ENCODE assay signal across 1 cellular context in the genomic region with DNA sequence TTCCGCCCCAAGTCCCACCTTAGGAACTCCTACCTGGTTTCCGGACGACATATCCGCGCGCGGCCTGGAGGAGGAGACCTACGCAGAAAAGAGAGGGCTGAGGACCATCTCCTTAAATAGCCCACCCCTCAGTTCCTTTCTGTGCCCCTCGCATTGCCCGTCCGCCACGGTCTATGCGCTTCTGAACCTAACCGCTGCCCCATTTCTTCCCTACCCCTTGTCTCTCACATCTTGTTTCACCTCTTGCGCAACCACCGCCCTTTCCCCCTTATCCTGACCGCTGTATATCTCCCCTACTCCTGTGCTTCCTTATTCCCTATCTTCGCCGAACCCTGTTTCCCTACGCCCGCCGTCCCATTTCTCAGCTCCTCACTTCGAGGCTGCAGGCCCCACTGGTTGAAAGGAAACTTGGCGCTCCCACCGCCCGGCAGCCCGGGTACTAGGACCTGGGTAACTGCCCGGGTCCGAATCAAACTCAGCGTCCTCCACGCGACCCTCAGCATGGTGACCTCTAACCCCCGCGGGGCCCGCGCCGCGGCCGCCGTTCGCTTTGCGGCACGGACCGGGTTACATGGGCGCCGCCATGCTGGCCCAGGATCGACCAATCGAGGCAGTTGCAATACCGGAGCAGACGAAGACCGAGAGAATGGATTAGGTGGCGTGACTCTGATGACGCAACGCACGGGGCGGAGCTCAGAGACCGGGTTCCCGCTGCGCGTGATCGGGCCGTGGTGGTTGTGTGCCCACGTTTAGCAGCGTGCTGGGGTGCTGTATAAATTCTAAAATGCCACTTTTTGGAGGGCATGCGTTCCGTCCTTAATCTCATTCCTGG.
A peak's percentile ranks its signal among the peaks of the same experiment; 100 is the strongest.
TF ChIP-seq lines count a peak whose summit lies in the region.

TSS of gene MRPS15 (minus strand) at position 612 of the 832 bp plus-strand sequence. CDS start at position 503, 109 bp downstream.

TF ChIP-seq in HepG2, 621 proteins besides CTCF, POLR2A, EP300 and RAD21 (continued from another document and continues in another):
- TF ChIP-seq BRF2 (CRISPR knock-in tag; IDR thresholded peaks at IDR 0.05) (peak; percentile 63; the same call in 1 of the 2 replicates), ZFP37 (CRISPR knock-in tag; IDR thresholded peaks at IDR 0.05; ENCODE audit: borderline replicate concordance) (no peak), U2AF2 (IDR thresholded peaks at IDR 0.05; ENCODE audit: low read depth, low read length) (0 out of 2 replicates have a peak, but pooled peaks have one; percentile 71), NR2F6 (IDR thresholded peaks at IDR 0.05) (peak; percentile 63; the same call in 1 of the 2 replicates), NR2F6 (CRISPR knock-in tag; IDR thresholded peaks at IDR 0.05) (peak; percentile 84), ZNF639 (CRISPR knock-in tag; conservative IDR thresholded peaks at IDR 0.05) (peak; percentile 100), DZIP1 (CRISPR knock-in tag; IDR thresholded peaks at IDR 0.05) (no peak), GZF1 (CRISPR knock-in tag; IDR thresholded peaks at IDR 0.05) (no peak), REL (CRISPR knock-in tag; conservative IDR thresholded peaks at IDR 0.05) (peak; percentile 89; the same call in 1 of the 2 replicates), KDM2A (CRISPR knock-in tag; IDR thresholded peaks at IDR 0.05; ENCODE audit: borderline replicate concordance, low read depth) (peak; percentile 99), HCFC1 (IDR thresholded peaks at IDR 0.05; ENCODE audit: low read depth, low read length) (peak; percentile 87), ZNF34 (CRISPR knock-in tag; IDR thresholded peaks at IDR 0.05; ENCODE audit: borderline replicate concordance) (no peak), ZSCAN25 (CRISPR knock-in tag; IDR thresholded peaks at IDR 0.05) (peak; percentile 90), ZNF383 (CRISPR knock-in tag; IDR thresholded peaks at IDR 0.05; ENCODE audit: borderline replicate concordance) (no peak), IRX3 (CRISPR knock-in tag; IDR thresholded peaks at IDR 0.05; ENCODE audit: borderline replicate concordance, low read depth) (peak; percentile 86; the same call in 1 of the 2 replicates), ZNF281 (CRISPR knock-in tag; IDR thresholded peaks at IDR 0.05; ENCODE audit: borderline replicate concordance) (peak; percentile 55), SIN3B (IDR thresholded peaks at IDR 0.05; ENCODE audit: low read length) (peak; percentile 98), PHF5A (CRISPR knock-in tag; IDR thresholded peaks at IDR 0.05; ENCODE audit: low read depth, unreplicated experiment) (peak; percentile 97), MIER2 (CRISPR knock-in tag; IDR thresholded peaks at IDR 0.05) (peak; percentile 84; the same call in 1 of the 2 replicates), ZNF850 (CRISPR knock-in tag; conservative IDR thresholded peaks at IDR 0.05) (no peak), BATF2 (CRISPR knock-in tag; IDR thresholded peaks at IDR 0.05) (peak; percentile 72), ZNF75D (CRISPR knock-in tag; IDR thresholded peaks at IDR 0.05; ENCODE audit: borderline replicate concordance) (no peak), POGZ (CRISPR knock-in tag; IDR thresholded peaks at IDR 0.05) (no peak), ZNF460 (CRISPR knock-in tag; IDR thresholded peaks at IDR 0.05; ENCODE audit: borderline replicate concordance) (no peak; the same call in 1 of the 2 replicates)
- TF ChIP-seq, protein P1, sequence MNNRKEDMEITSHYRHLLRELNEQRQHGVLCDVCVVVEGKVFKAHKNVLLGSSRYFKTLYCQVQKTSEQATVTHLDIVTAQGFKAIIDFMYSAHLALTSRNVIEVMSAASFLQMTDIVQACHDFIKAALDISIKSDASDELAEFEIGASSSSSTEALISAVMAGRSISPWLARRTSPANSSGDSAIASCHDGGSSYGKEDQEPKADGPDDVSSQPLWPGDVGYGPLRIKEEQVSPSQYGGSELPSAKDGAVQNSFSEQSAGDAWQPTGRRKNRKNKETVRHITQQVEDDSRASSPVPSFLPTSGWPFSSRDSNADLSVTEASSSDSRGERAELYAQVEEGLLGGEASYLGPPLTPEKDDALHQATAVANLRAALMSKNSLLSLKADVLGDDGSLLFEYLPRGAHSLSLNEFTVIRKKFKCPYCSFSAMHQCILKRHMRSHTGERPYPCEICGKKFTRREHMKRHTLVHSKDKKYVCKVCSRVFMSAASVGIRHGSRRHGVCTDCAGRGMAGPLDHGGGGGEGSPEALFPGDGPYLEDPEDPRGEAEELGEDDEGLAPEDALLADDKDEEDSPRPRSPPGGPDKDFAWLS (CRISPR knock-in tag; IDR thresholded peaks at IDR 0.05; ENCODE audit: borderline replicate concordance) = no peak
- TF ChIP-seq, protein P2, sequence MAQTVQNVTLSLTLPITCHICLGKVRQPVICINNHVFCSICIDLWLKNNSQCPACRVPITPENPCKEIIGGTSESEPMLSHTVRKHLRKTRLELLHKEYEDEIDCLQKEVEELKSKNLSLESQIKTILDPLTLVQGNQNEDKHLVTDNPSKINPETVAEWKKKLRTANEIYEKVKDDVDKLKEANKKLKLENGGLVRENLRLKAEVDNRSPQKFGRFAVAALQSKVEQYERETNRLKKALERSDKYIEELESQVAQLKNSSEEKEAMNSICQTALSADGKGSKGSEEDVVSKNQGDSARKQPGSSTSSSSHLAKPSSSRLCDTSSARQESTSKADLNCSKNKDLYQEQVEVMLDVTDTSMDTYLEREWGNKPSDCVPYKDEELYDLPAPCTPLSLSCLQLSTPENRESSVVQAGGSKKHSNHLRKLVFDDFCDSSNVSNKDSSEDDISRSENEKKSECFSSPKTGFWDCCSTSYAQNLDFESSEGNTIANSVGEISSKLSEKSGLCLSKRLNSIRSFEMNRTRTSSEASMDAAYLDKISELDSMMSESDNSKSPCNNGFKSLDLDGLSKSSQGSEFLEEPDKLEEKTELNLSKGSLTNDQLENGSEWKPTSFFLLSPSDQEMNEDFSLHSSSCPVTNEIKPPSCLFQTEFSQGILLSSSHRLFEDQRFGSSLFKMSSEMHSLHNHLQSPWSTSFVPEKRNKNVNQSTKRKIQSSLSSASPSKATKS (CRISPR knock-in tag; IDR thresholded peaks at IDR 0.05) = no peak
- TF ChIP-seq, protein P3, sequence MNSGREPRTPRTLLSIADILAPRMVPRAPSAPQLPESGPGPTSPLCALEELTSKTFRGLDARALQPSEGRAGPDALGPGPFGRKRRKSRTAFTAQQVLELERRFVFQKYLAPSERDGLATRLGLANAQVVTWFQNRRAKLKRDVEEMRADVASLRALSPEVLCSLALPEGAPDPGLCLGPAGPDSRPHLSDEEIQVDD (CRISPR knock-in tag; IDR thresholded peaks at IDR 0.05; ENCODE audit: borderline replicate concordance) = peak; percentile 72; the same call in 1 of the 2 replicates
- TF ChIP-seq, protein P4, sequence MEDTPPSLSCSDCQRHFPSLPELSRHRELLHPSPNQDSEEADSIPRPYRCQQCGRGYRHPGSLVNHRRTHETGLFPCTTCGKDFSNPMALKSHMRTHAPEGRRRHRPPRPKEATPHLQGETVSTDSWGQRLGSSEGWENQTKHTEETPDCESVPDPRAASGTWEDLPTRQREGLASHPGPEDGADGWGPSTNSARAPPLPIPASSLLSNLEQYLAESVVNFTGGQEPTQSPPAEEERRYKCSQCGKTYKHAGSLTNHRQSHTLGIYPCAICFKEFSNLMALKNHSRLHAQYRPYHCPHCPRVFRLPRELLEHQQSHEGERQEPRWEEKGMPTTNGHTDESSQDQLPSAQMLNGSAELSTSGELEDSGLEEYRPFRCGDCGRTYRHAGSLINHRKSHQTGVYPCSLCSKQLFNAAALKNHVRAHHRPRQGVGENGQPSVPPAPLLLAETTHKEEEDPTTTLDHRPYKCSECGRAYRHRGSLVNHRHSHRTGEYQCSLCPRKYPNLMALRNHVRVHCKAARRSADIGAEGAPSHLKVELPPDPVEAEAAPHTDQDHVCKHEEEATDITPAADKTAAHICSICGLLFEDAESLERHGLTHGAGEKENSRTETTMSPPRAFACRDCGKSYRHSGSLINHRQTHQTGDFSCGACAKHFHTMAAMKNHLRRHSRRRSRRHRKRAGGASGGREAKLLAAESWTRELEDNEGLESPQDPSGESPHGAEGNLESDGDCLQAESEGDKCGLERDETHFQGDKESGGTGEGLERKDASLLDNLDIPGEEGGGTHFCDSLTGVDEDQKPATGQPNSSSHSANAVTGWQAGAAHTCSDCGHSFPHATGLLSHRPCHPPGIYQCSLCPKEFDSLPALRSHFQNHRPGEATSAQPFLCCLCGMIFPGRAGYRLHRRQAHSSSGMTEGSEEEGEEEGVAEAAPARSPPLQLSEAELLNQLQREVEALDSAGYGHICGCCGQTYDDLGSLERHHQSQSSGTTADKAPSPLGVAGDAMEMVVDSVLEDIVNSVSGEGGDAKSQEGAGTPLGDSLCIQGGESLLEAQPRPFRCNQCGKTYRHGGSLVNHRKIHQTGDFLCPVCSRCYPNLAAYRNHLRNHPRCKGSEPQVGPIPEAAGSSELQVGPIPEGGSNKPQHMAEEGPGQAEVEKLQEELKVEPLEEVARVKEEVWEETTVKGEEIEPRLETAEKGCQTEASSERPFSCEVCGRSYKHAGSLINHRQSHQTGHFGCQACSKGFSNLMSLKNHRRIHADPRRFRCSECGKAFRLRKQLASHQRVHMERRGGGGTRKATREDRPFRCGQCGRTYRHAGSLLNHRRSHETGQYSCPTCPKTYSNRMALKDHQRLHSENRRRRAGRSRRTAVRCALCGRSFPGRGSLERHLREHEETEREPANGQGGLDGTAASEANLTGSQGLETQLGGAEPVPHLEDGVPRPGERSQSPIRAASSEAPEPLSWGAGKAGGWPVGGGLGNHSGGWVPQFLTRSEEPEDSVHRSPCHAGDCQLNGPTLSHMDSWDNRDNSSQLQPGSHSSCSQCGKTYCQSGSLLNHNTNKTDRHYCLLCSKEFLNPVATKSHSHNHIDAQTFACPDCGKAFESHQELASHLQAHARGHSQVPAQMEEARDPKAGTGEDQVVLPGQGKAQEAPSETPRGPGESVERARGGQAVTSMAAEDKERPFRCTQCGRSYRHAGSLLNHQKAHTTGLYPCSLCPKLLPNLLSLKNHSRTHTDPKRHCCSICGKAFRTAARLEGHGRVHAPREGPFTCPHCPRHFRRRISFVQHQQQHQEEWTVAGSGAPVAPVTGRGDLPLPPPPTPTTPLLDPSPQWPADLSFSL (CRISPR knock-in tag; IDR thresholded peaks at IDR 0.05) = no peak
- TF ChIP-seq, protein P5, sequence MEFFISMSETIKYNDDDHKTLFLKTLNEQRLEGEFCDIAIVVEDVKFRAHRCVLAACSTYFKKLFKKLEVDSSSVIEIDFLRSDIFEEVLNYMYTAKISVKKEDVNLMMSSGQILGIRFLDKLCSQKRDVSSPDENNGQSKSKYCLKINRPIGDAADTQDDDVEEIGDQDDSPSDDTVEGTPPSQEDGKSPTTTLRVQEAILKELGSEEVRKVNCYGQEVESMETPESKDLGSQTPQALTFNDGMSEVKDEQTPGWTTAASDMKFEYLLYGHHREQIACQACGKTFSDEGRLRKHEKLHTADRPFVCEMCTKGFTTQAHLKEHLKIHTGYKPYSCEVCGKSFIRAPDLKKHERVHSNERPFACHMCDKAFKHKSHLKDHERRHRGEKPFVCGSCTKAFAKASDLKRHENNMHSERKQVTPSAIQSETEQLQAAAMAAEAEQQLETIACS (CRISPR knock-in tag; IDR thresholded peaks at IDR 0.05) = peak; percentile 71
